Comparison of ENCODE assay signal across 18 cellular contexts in genomic region chr11:82195251-82195650, GRCh38.
DNase-seq lines count a peak whose midpoint lies in the region; ATAC-seq and FAIRE-seq lines count a peak whose summit lies in the region.
"Had no signal": no experiment of that assay in that cellular context is flagged by ENCODE, and none has a peak within 500 bp of the region (broad histone marks: within the 10 kb centered on the region; RNA-seq: fewer than 3 reads in every experiment).

No MANE protein-coding gene starts in this region.

- FAIRE-seq in endometrium (lab: Jason Lieb, UNC), result peak; percentile 78
- FAIRE-seq: A549, RCC 7860 had no signal

- intact Hi-C loops in activated CD4-positive, alpha-beta T cell treated with anti-CD3 and anti-CD28 coated beads for 36 hours (cut with DNase I, micrococcal nuclease), result no loop called here

- no peaks in the 10 kb centered on the region for H3K9me3 Mint-ChIP-seq in activated CD4-positive, alpha-beta T cell treated with anti-CD3 and anti-CD28 coated beads for 36 hours (ENCODE audit: low read depth)

- no peaks in the 10 kb centered on the region for H3K36me3 Mint-ChIP-seq in activated CD4-positive, alpha-beta T cell treated with anti-CD3 and anti-CD28 coated beads for 36 hours (ENCODE audit: low read depth)
- H3K36me3 Mint-ChIP-seq: CD14-positive monocyte had no signal

- H3K27ac Mint-ChIP-seq in activated CD4-positive, alpha-beta T cell treated with anti-CD3 and anti-CD28 coated beads for 36 hours, result no peak overlapping the region
- H3K27ac Mint-ChIP-seq: CD14-positive monocyte had no signal

- ATAC-seq in activated CD4-positive, alpha-beta T cell treated with anti-CD3 and anti-CD28 coated beads for 36 hours, result no peak
- ATAC-seq: A549 had no signal

- DNase-seq in DMS 273 treated with DMSO at 0.1 percent for 48 hours (lab: John Stamatoyannopoulos, UW) (peak; percentile 54), NCI-H446 treated with DMSO at 0.1 percent for 48 hours (lab: John Stamatoyannopoulos, UW) (peak; percentile 88), renal cortical epithelial cell (ENCODE audit: low read depth) (peak; percentile 19), HT-29 (ENCODE audit: low spot score) (no peak), inferior parietal cortex (ENCODE audit: extremely low spot score) (no peak)
- no peak for DNase-seq in activated CD4-positive, alpha-beta T cell treated with anti-CD3 and anti-CD28 coated beads for 36 hours
- DNase-seq: Caco-2, DMS79, GDM1, NCI-H146, NCI-H2081 treated with DMSO at 0.1 percent for 48 hours, NCI-H226, NCI-H774, SHP77 had no signal

- CTCF ChIA-PET in activated CD4-positive, alpha-beta T cell treated with anti-CD3 and anti-CD28 coated beads for 36 hours (lab: Charles Lee), result no interaction called here

- no peaks in the 10 kb centered on the region for H3K27me3 Mint-ChIP-seq in activated CD4-positive, alpha-beta T cell treated with anti-CD3 and anti-CD28 coated beads for 36 hours

- no peak overlapping the region for H3K4me3 Mint-ChIP-seq in activated CD4-positive, alpha-beta T cell treated with anti-CD3 and anti-CD28 coated beads for 36 hours
- H3K4me3 Mint-ChIP-seq: CD14-positive monocyte had no signal

- POLR2A ChIA-PET in activated CD4-positive, alpha-beta T cell treated with anti-CD3 and anti-CD28 coated beads for 36 hours (lab: Charles Lee), result no interaction called here

- no peaks in the 10 kb centered on the region for H3K4me1 Mint-ChIP-seq in activated CD4-positive, alpha-beta T cell treated with anti-CD3 and anti-CD28 coated beads for 36 hours
- H3K4me1 Mint-ChIP-seq: CD14-positive monocyte had no signal

Comparison
In these comparisons a context has a peak if more than half of its experiments do, and no peak if none do; other contexts are left out.
1. DNase-seq: peak in DMS 273 treated with DMSO at 0.1 percent for 48 hours (single experiment), NCI-H446 treated with DMSO at 0.1 percent for 48 hours (single experiment) and renal cortical epithelial cell (single experiment); none in activated CD4-positive, alpha-beta T cell treated with anti-CD3 and anti-CD28 coated beads for 36 hours (single experiment), HT-29 (single experiment) and inferior parietal cortex (single experiment).